24 cellular contexts compared by ENCODE assay signal in genomic region chr4:181643466-181643865, GRCh38.
"Had no signal": no experiment of that assay in that cellular context is flagged by ENCODE, and none has a peak within 500 bp of the region (broad histone marks: within the 10 kb centered on the region; RNA-seq: fewer than 3 reads in every experiment).

No MANE protein-coding gene starts in this region.

- H3K27ac ChIP-seq: neural progenitor cell, ovary, parathyroid adenoma, psoas muscle, right lobe of liver, sigmoid colon, stomach, thoracic aorta, thyroid gland, tibial nerve, upper lobe of right lung, uterus had no signal

- H3K27me3 ChIP-seq: neural progenitor cell, ovary, right lobe of liver, stomach, thyroid gland, tibial nerve, upper lobe of right lung, uterus had no signal

- H3K4me1 ChIP-seq: parathyroid adenoma, psoas muscle, right lobe of liver, sigmoid colon, stomach, thyroid gland, upper lobe of right lung, uterus had no signal

- H3K9me3 ChIP-seq: right lobe of liver, thoracic aorta, thyroid gland, upper lobe of right lung, uterus had no signal

- DNase-seq: natural killer cell; occipital lobe; ovary; posterior cingulate gyrus; psoas muscle; right cardiac atrium; right lobe of liver; sigmoid colon; small intestine; stimulated activated CD4-positive, alpha-beta T cell treated with anti-CD3 and anti-CD28 coated beads, Interleukin-15, amount 100 ng/mL, for 24 hours; stimulated activated CD4-positive, alpha-beta T cell treated with anti-CD3 and anti-CD28 coated beads, Interleukin-2, amount 100 ng/mL, for 24 hours; stimulated activated CD4-positive, alpha-beta T cell treated with anti-CD3 and anti-CD28 coated beads, Interleukin-2, amount 100 ng/mL, for 48 hours; stimulated activated CD4-positive, alpha-beta T cell treated with anti-CD3 and anti-CD28 coated beads, Interleukin-4, amount 100 ng/mL, for 24 hours; stimulated activated naive B cell treated with anti-CD40 and anti-IgM and Interleukin-4, amounts not matched to agents 10 μg/mL and 1 μg/mL and 100 μg/mL, for 72 hours; stimulated activated naive CD4-positive, alpha-beta T cell treated with Interleukin-2 at 50 U/mL for 16 hours; stomach; thyroid gland; upper lobe of right lung; uterus had no signal

- H3K79me2 ChIP-seq: parathyroid adenoma had no signal

- H3K36me3 ChIP-seq: neural progenitor cell, ovary, right lobe of liver, sigmoid colon, stomach, thoracic aorta, thyroid gland, tibial nerve, upper lobe of right lung, uterus had no signal

- H2AFZ ChIP-seq: neural progenitor cell, parathyroid adenoma had no signal

- H3K4me2 ChIP-seq: neural progenitor cell had no signal

- H3K9ac ChIP-seq: neural progenitor cell, parathyroid adenoma had no signal

- ATAC-seq: natural killer cell; psoas muscle; right cardiac atrium; right lobe of liver; stimulated activated effector memory CD8-positive, alpha-beta T cell treated with anti-CD3 and anti-CD28 coated beads, Interleukin-12 subunit alpha, Interleukin-12 subunit beta, amount 100 ng/mL, for 72 hours; stimulated activated naive B cell treated with anti-CD40 and anti-IgM and Interleukin-4, amounts not matched to agents 10 μg/mL and 1 μg/mL and 100 μg/mL, for 72 hours; upper lobe of right lung had no signal

- H3K4me3 ChIP-seq: neural progenitor cell, ovary, psoas muscle, right lobe of liver, sigmoid colon, stomach, thoracic aorta, thyroid gland, tibial nerve, upper lobe of right lung, uterus had no signal
